2 cellular contexts compared by ENCODE assay signal in the genomic region with DNA sequence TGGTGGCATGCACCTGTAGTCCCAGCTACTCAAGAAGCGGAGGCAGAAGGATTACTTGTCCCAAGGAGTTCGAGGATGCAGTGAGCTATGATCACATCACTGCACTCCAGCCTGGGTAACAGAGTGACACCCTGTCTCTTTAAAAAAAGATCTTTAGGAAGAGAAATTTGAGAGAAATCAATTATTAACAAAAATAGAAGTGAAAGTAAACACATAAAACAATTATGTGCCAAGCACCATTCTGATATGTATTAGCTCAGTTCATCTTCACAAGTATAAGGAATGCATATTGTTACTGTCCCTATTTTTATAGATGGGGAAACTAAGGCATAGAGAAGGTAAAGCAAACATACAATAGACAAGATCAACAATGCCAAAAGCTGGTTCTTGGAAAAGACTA.
TF ChIP-seq lines count a peak whose summit lies in the region.

No MANE protein-coding gene starts in this region.

TF ChIP-seq in HepG2, 621 proteins besides CTCF, POLR2A, EP300 and RAD21:
- TF ChIP-seq, protein P1, sequence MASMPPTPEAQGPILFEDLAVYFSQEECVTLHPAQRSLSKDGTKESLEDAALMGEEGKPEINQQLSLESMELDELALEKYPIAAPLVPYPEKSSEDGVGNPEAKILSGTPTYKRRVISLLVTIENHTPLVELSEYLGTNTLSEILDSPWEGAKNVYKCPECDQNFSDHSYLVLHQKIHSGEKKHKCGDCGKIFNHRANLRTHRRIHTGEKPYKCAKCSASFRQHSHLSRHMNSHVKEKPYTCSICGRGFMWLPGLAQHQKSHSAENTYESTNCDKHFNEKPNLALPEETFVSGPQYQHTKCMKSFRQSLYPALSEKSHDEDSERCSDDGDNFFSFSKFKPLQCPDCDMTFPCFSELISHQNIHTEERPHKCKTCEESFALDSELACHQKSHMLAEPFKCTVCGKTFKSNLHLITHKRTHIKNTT (CRISPR knock-in tag; IDR thresholded peaks at IDR 0.05) = no peak
- TF ChIP-seq, protein P2, sequence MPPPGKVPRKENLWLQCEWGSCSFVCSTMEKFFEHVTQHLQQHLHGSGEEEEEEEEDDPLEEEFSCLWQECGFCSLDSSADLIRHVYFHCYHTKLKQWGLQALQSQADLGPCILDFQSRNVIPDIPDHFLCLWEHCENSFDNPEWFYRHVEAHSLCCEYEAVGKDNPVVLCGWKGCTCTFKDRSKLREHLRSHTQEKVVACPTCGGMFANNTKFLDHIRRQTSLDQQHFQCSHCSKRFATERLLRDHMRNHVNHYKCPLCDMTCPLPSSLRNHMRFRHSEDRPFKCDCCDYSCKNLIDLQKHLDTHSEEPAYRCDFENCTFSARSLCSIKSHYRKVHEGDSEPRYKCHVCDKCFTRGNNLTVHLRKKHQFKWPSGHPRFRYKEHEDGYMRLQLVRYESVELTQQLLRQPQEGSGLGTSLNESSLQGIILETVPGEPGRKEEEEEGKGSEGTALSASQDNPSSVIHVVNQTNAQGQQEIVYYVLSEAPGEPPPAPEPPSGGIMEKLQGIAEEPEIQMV (CRISPR knock-in tag; IDR thresholded peaks at IDR 0.05; ENCODE audit: low read depth) = no peak
- TF ChIP-seq ZNF326 (CRISPR knock-in tag; IDR thresholded peaks at IDR 0.05; ENCODE audit: borderline replicate concordance) (no peak), TP53 (CRISPR knock-in tag; conservative IDR thresholded peaks at IDR 0.05) (no peak), ZNF589 (CRISPR knock-in tag; conservative IDR thresholded peaks at IDR 0.05) (no peak), ZNF460 (CRISPR knock-in tag; IDR thresholded peaks at IDR 0.05; ENCODE audit: borderline replicate concordance) (no peak), RXRB (CRISPR knock-in tag; IDR thresholded peaks at IDR 0.05; ENCODE audit: borderline replicate concordance) (no peak), ZC3H13 (CRISPR knock-in tag; IDR thresholded peaks at IDR 0.05) (no peak), ZNF629 (CRISPR knock-in tag; conservative IDR thresholded peaks at IDR 0.05) (no peak)
- TF ChIP-seq, protein P3, sequence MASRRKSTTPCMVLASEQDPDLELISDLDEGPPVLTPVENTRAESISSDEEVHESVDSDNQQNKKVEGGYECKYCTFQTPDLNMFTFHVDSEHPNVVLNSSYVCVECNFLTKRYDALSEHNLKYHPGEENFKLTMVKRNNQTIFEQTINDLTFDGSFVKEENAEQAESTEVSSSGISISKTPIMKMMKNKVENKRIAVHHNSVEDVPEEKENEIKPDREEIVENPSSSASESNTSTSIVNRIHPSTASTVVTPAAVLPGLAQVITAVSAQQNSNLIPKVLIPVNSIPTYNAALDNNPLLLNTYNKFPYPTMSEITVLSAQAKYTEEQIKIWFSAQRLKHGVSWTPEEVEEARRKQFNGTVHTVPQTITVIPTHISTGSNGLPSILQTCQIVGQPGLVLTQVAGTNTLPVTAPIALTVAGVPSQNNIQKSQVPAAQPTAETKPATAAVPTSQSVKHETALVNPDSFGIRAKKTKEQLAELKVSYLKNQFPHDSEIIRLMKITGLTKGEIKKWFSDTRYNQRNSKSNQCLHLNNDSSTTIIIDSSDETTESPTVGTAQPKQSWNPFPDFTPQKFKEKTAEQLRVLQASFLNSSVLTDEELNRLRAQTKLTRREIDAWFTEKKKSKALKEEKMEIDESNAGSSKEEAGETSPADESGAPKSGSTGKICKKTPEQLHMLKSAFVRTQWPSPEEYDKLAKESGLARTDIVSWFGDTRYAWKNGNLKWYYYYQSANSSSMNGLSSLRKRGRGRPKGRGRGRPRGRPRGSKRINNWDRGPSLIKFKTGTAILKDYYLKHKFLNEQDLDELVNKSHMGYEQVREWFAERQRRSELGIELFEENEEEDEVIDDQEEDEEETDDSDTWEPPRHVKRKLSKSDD (CRISPR knock-in tag; IDR thresholded peaks at IDR 0.05; ENCODE audit: low read depth) = no peak
- TF ChIP-seq, protein P4, sequence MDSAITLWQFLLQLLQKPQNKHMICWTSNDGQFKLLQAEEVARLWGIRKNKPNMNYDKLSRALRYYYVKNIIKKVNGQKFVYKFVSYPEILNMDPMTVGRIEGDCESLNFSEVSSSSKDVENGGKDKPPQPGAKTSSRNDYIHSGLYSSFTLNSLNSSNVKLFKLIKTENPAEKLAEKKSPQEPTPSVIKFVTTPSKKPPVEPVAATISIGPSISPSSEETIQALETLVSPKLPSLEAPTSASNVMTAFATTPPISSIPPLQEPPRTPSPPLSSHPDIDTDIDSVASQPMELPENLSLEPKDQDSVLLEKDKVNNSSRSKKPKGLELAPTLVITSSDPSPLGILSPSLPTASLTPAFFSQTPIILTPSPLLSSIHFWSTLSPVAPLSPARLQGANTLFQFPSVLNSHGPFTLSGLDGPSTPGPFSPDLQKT (CRISPR knock-in tag; IDR thresholded peaks at IDR 0.05; ENCODE audit: borderline replicate concordance) = no peak
- TF ChIP-seq, protein P5, sequence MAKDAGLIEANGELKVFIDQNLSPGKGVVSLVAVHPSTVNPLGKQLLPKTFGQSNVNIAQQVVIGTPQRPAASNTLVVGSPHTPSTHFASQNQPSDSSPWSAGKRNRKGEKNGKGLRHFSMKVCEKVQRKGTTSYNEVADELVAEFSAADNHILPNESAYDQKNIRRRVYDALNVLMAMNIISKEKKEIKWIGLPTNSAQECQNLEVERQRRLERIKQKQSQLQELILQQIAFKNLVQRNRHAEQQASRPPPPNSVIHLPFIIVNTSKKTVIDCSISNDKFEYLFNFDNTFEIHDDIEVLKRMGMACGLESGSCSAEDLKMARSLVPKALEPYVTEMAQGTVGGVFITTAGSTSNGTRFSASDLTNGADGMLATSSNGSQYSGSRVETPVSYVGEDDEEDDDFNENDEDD (CRISPR knock-in tag; IDR thresholded peaks at IDR 0.05; ENCODE audit: borderline replicate concordance) = no peak

TF ChIP-seq in HEK293T, 16 proteins besides CTCF, POLR2A, EP300 and RAD21 (continued from another document):
- TF ChIP-seq FOXK2 (IDR thresholded peaks at IDR 0.05) = no peak
- no peak for TF ChIP-seq LEF1 (IDR thresholded peaks at IDR 0.05; ENCODE audit: borderline replicate concordance)
- TF ChIP-seq HDGF (IDR thresholded peaks at IDR 0.05; ENCODE audit: borderline replicate concordance) = no peak
- no peak for TF ChIP-seq BHLHE40 (IDR thresholded peaks at IDR 0.05; ENCODE audit: borderline replicate concordance)
- no peak for TF ChIP-seq ELF4 (IDR thresholded peaks at IDR 0.05)
- TF ChIP-seq ARNT (IDR thresholded peaks at IDR 0.05) = no peak
- no peak for TF ChIP-seq FOXA1 (IDR thresholded peaks at IDR 0.05)
- no peak for TF ChIP-seq NFRKB (IDR thresholded peaks at IDR 0.05)
- no peak for TF ChIP-seq SUZ12 (IDR thresholded peaks at IDR 0.05)
- no peak for TF ChIP-seq SP1 (IDR thresholded peaks at IDR 0.05)
- no peak for TF ChIP-seq TARDBP (IDR thresholded peaks at IDR 0.05)
- TF ChIP-seq L3MBTL2 (conservative IDR thresholded peaks at IDR 0.05) = no peak
- no peak for TF ChIP-seq ZNF384 (IDR thresholded peaks at IDR 0.05)
- TF ChIP-seq CTBP1 (IDR thresholded peaks at IDR 0.05; ENCODE audit: borderline replicate concordance) = no peak
